ENCODE assay signal across 18 cellular contexts in the genomic region with DNA sequence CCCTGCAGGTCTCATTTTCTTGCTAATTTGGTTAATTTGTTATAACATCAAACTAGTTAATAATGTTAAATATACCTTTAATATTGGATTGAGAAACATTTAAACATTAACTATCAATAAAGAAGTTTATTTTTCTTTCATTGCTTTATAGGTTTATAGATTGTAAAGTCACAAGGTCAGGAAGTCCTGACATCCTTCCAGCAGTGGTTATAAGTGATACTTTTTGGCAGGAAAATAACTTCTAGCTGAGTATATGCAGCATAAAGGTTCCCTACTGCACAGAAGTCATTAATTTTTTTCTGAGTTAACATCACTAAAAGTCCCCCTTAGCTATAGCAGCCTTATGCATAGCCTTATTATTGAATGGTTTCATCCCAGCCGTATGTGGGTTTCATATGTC.
DNase-seq lines count a peak whose midpoint lies in the region; ATAC-seq, FAIRE-seq and TF ChIP-seq lines count a peak whose summit lies in the region.
"Had no signal": no experiment of that assay in that cellular context is flagged by ENCODE, and none has a peak within 500 bp of the region (broad histone marks: within the 10 kb centered on the region; RNA-seq: fewer than 3 reads in every experiment).

No MANE protein-coding gene starts in this region.

- ATAC-seq in activated CD8-positive, alpha-beta memory T cell treated with anti-CD3 and anti-CD28 coated beads, Interleukin-2, amount 10 ng/mL, durations not matched to agents 7 days and 5 days: no peak
- peak; percentile 65 for ATAC-seq in mucosa of descending colon
- ATAC-seq: CD8-positive, alpha-beta T cell; GM23338 had no signal

- H3K4me3 Mint-ChIP-seq in activated CD8-positive, alpha-beta memory T cell treated with anti-CD3 and anti-CD28 coated beads, Interleukin-2, amount 10 ng/mL, durations not matched to agents 7 days and 5 days: no peak overlapping the region
- H3K4me3 Mint-ChIP-seq: B cell; CD8-positive, alpha-beta T cell; GM23338 had no signal

- H3K27me3 ChIP-seq in A673 (replicated peaks; ENCODE audit: insufficient read depth, low read depth, low read length, poor library complexity): no peaks in the 10 kb centered on the region
- H3K27me3 ChIP-seq: BLaER1 treated with 17β-estradiol and CSF1 and Interleukin-3, amounts not matched to agents 10 nM and 100 nM had no signal

- H3K9me3 ChIP-seq in mucosa of descending colon (no peaks in the 10 kb centered on the region), A673 (ENCODE audit: low read depth, low read length, poor library complexity, severe bottlenecking) (no peaks in the 10 kb centered on the region)
- H3K9me3 ChIP-seq: BLaER1 treated with 17β-estradiol and CSF1 and Interleukin-3, amounts not matched to agents 10 nM and 100 nM had no signal

- CTCF ChIA-PET in activated CD8-positive, alpha-beta memory T cell treated with anti-CD3 and anti-CD28 coated beads, Interleukin-2, amount 10 ng/mL, durations not matched to agents 7 days and 5 days (lab: Charles Lee): interaction anchor here (0.8 to 1.2 kb wide), 3 partner anchors 24 to 121 kb away, joined by 3 read pairs; a partner anchor contains a TSS
- CTCF ChIA-PET in A673 (lab: Charles Lee): no interaction called here

- intact Hi-C loops in mucosa of descending colon (cut with DNase I, micrococcal nuclease): no loop called here
- intact Hi-C loops in A673 (cut with micrococcal nuclease; ENCODE audit: unreplicated experiment): no loop called here

- peaks cover 69% of the 10 kb centered on the region for H3K36me3 Mint-ChIP-seq in activated CD8-positive, alpha-beta memory T cell treated with anti-CD3 and anti-CD28 coated beads, Interleukin-2, amount 10 ng/mL, durations not matched to agents 7 days and 5 days

- peaks cover 31% of the 10 kb centered on the region for H3K4me1 Mint-ChIP-seq in activated CD8-positive, alpha-beta memory T cell treated with anti-CD3 and anti-CD28 coated beads, Interleukin-2, amount 10 ng/mL, durations not matched to agents 7 days and 5 days

- FAIRE-seq in A204.1 (lab: Jason Lieb, UNC): peak; percentile 66
- FAIRE-seq: H54, HTR-8/SVneo had no signal

- TF ChIP-seq CTCF in mucosa of descending colon (IDR thresholded peaks at IDR 0.05): no peak
- TF ChIP-seq CTCF in A673 (conservative IDR thresholded peaks at IDR 0.05; ENCODE audit: low read depth, low read length): no peak

- no peak for DNase-seq in activated CD8-positive, alpha-beta memory T cell treated with anti-CD3 and anti-CD28 coated beads, Interleukin-2, amount 10 ng/mL, durations not matched to agents 7 days and 5 days
- DNase-seq in activated CD8-positive, alpha-beta memory T cell treated with anti-CD3 and anti-CD28 coated beads, Interleukin-2, amount 50 U/mL, for 4 hours: no peak
- DNase-seq in dermis blood vessel endothelial cell (peak; percentile 12), mucosa of descending colon (peak in 1 of 3 donors; percentile 16), A673 (ENCODE audit: low spot score) (no peak)
- DNase-seq in activated CD4-positive, alpha-beta T cell treated with anti-CD3 and anti-CD28 coated beads for 4 hours: no peak
- DNase-seq: Calu3; CD8-positive, alpha-beta T cell; DMS79 treated with DMSO at 0.1 percent for 48 hours; GF-D8; HCEC 1CT had no signal

- no peak overlapping the region for H3K4me3 ChIP-seq in mucosa of descending colon
- H3K4me3 ChIP-seq in A673 (ENCODE audit: low read depth, low read length, poor library complexity, severe bottlenecking): no peak overlapping the region
- H3K4me3 ChIP-seq: BLaER1 treated with 17β-estradiol and CSF1 and Interleukin-3, amounts not matched to agents 10 nM and 100 nM; GM23338 had no signal

- no peak overlapping the region for H3K27ac ChIP-seq in A673 (ENCODE audit: low read depth, low read length, poor library complexity, severe bottlenecking)
- H3K27ac ChIP-seq: 22Rv1; BLaER1 treated with 17β-estradiol and CSF1 and Interleukin-3, amounts not matched to agents 10 nM and 100 nM had no signal

- no TSS peak for BruUV-seq in A673 (replicated peaks; lab: Mats Ljungman, UMichigan)

- peaks cover 4% of the 10 kb centered on the region for H3K4me1 ChIP-seq in mucosa of descending colon (ENCODE audit: low read depth)
- no peaks in the 10 kb centered on the region for H3K4me1 ChIP-seq in A673 (ENCODE audit: insufficient read depth, low read length, poor library complexity, severe bottlenecking)
- H3K4me1 ChIP-seq: BLaER1 treated with 17β-estradiol and CSF1 and Interleukin-3, amounts not matched to agents 10 nM and 100 nM had no signal

- H3K27me3 Mint-ChIP-seq in activated CD8-positive, alpha-beta memory T cell treated with anti-CD3 and anti-CD28 coated beads, Interleukin-2, amount 10 ng/mL, durations not matched to agents 7 days and 5 days: no peaks in the 10 kb centered on the region
- H3K27me3 Mint-ChIP-seq: B cell had no signal

- no peaks in the 10 kb centered on the region for H3K9me3 Mint-ChIP-seq in activated CD8-positive, alpha-beta memory T cell treated with anti-CD3 and anti-CD28 coated beads, Interleukin-2, amount 10 ng/mL, durations not matched to agents 7 days and 5 days (ENCODE audit: low read depth)
- H3K9me3 Mint-ChIP-seq: CD8-positive, alpha-beta T cell; GM23338 had no signal

- POLR2A ChIA-PET in A673 (lab: Charles Lee; ENCODE audit: low non-redundant PET): interaction anchor here (0.7 kb wide), 1 partner anchor 18 kb away, joined by 3 read pairs; no protein-coding TSS in a partner anchor

- H3K27ac Mint-ChIP-seq in activated CD8-positive, alpha-beta memory T cell treated with anti-CD3 and anti-CD28 coated beads, Interleukin-2, amount 10 ng/mL, durations not matched to agents 7 days and 5 days: peak overlapping the region; percentile 42
- H3K27ac Mint-ChIP-seq: B cell, GM23338 had no signal

- no peaks in the 10 kb centered on the region for H3K36me3 ChIP-seq in mucosa of descending colon (ENCODE audit: low read depth)
- no peaks in the 10 kb centered on the region for H3K36me3 ChIP-seq in A673 (ENCODE audit: insufficient read depth, low read length, poor library complexity, severe bottlenecking)
